In genomic region chr12:18224745-18225144, GRCh38 we compare ENCODE assay signal across 8 cellular contexts. TPM values are rescaled to one million over a fixed set of nuclear protein-coding genes. Genes with fewer than 3 reads are reported as not detected.
DNase-seq lines count a peak whose midpoint lies in the region; ATAC-seq and TF ChIP-seq lines count a peak whose summit lies in the region.

No MANE protein-coding gene starts in this region.

- no peak overlapping the region for H3K4me3 ChIP-seq in Loucy (ENCODE audit: low read length, poor library complexity, severe bottlenecking)
- no peak overlapping the region for H3K4me3 ChIP-seq in SK-N-MC

- TF ChIP-seq CTCF in Loucy (conservative IDR thresholded peaks at IDR 0.05; ENCODE audit: low read length): peak; percentile 51

- DNase-seq in DMS114 treated with DMSO at 0.1 percent for 48 hours (lab: John Stamatoyannopoulos, UW; ENCODE audit: unreplicated experiment) (peak; percentile 46), SK-N-MC (ENCODE audit: low read depth, low spot score) (peak; percentile 62), iPS DF 4.7 (ENCODE audit: extremely low read depth, low spot score) (peak; percentile 11), T-helper 17 cell (no peak)
- DNase-seq in activated naive CD8-positive, alpha-beta T cell treated with anti-CD3 and anti-CD28 coated beads for 36 hours: no peak
- DNase-seq in activated naive CD4-positive, alpha-beta T cell (lab: John Stamatoyannopoulos, UW): no peak

- H3K27ac ChIP-seq in SK-N-MC: no peak overlapping the region

- no peaks in the 10 kb centered on the region for H3K36me3 Mint-ChIP-seq in activated naive CD8-positive, alpha-beta T cell treated with anti-CD3 and anti-CD28 coated beads for 36 hours
- H3K36me3 Mint-ChIP-seq in T-helper 17 cell (ENCODE audit: low read depth): no peaks in the 10 kb centered on the region

- H3K4me1 Mint-ChIP-seq in activated naive CD8-positive, alpha-beta T cell treated with anti-CD3 and anti-CD28 coated beads for 36 hours: no peaks in the 10 kb centered on the region
- no peaks in the 10 kb centered on the region for H3K4me1 Mint-ChIP-seq in T-helper 17 cell

- H3K27me3 Mint-ChIP-seq in activated naive CD8-positive, alpha-beta T cell treated with anti-CD3 and anti-CD28 coated beads for 36 hours: no peaks in the 10 kb centered on the region
- no peaks in the 10 kb centered on the region for H3K27me3 Mint-ChIP-seq in T-helper 17 cell

- H3K27ac Mint-ChIP-seq in activated naive CD8-positive, alpha-beta T cell treated with anti-CD3 and anti-CD28 coated beads for 36 hours: no peak overlapping the region
- H3K27ac Mint-ChIP-seq in T-helper 17 cell: no peak overlapping the region

- H3K4me3 Mint-ChIP-seq in activated naive CD8-positive, alpha-beta T cell treated with anti-CD3 and anti-CD28 coated beads for 36 hours: no peak overlapping the region
- H3K4me3 Mint-ChIP-seq in T-helper 17 cell: no peak overlapping the region

- H2AFZ ChIP-seq in Loucy (ENCODE audit: low read length): no peak overlapping the region

- H3K27me3 ChIP-seq in Loucy (ENCODE audit: insufficient read depth, low read length, poor library complexity, severe bottlenecking): no peaks in the 10 kb centered on the region

- ATAC-seq in T-helper 17 cell (no peak), HG02852 (IDR thresholded peaks at IDR 0.05; ENCODE audit: unreplicated experiment) (no peak)

- H3K79me2 ChIP-seq in Loucy (ENCODE audit: insufficient read depth, low read length): no peaks in the 10 kb centered on the region

- H3F3A ChIP-seq in Loucy (ENCODE audit: low read depth): no peaks in the 10 kb centered on the region

- no peaks in the 10 kb centered on the region for H3K4me1 ChIP-seq in Loucy (ENCODE audit: insufficient read depth, low read length, poor library complexity, severe bottlenecking)

- H3K9me3 ChIP-seq in Loucy (ENCODE audit: insufficient read depth, low read depth, low read length): no peaks in the 10 kb centered on the region
- H3K9me3 ChIP-seq in SK-N-MC (ENCODE audit: low read depth, low read length): no peaks in the 10 kb centered on the region
- no peaks in the 10 kb centered on the region for H3K9me3 ChIP-seq in T-helper 17 cell (ENCODE audit: control insufficient read depth, low read length, poor library complexity, severe bottlenecking)

- H3K4me2 ChIP-seq in Loucy (ENCODE audit: low read depth, low read length, poor library complexity, severe bottlenecking): no peak overlapping the region

- H3K9ac ChIP-seq in Loucy (ENCODE audit: low read depth, low read length, poor library complexity, severe bottlenecking) (no peak overlapping the region), SK-N-MC (ENCODE audit: insufficient read length) (no peak overlapping the region)

- H3K9me2 ChIP-seq in Loucy (replicated peaks; ENCODE audit: low read depth, low read length): no peaks in the 10 kb centered on the region

- no peaks in the 10 kb centered on the region for H3K9me3 Mint-ChIP-seq in activated naive CD8-positive, alpha-beta T cell treated with anti-CD3 and anti-CD28 coated beads for 36 hours

- H3K36me3 ChIP-seq in Loucy (ENCODE audit: insufficient read depth, low read length) (no peaks in the 10 kb centered on the region), SK-N-MC (ENCODE audit: insufficient read depth, low read length) (no peaks in the 10 kb centered on the region)

- no peaks in the 10 kb centered on the region for H4K20me1 ChIP-seq in Loucy (ENCODE audit: insufficient read depth, low read length, poor library complexity, severe bottlenecking)

RNA-seq across cellular contexts. Expression of gene PIK3C2G, which starts 36.6 kb away (rescaled TPM):
- not detected for total RNA-seq in activated naive CD8-positive, alpha-beta T cell treated with anti-CD3 and anti-CD28 coated beads for 36 hours
- total RNA-seq in T-helper 17 cell: not detected

Comparison
In these comparisons a context has a peak if more than half of its experiments do, and no peak if none do; other contexts are left out.
1. DNase-seq: peak in DMS114 treated with DMSO at 0.1 percent for 48 hours (single experiment), SK-N-MC (single experiment) and iPS DF 4.7 (single experiment); none in activated naive CD8-positive, alpha-beta T cell treated with anti-CD3 and anti-CD28 coated beads for 36 hours (single experiment), T-helper 17 cell (0 of 3) and activated naive CD4-positive, alpha-beta T cell (0 of 4).